ENCODE assay signal across 14 cellular contexts in genomic region chr2:160156665-160157064, GRCh38. TPM values are rescaled to one million over a fixed set of nuclear protein-coding genes. Genes with fewer than 3 reads are reported as not detected.
DNase-seq lines count a peak whose midpoint lies in the region; ATAC-seq and TF ChIP-seq lines count a peak whose summit lies in the region.
"Had no signal": no experiment of that assay in that cellular context is flagged by ENCODE, and none has a peak within 500 bp of the region (broad histone marks: within the 10 kb centered on the region; RNA-seq: fewer than 3 reads in every experiment).

No MANE protein-coding gene starts in this region.

- no peak overlapping the region for H3K27ac ChIP-seq in IMR-90 (ENCODE audit: insufficient read depth, low read length)

- peak; percentile 18 for DNase-seq in AG08396 (ENCODE audit: low spot score)
- peak; percentile 83 for DNase-seq in IMR-90
- DNase-seq in choroid plexus epithelial cell (ENCODE audit: low read depth): peak; percentile 72
- peak; percentile 89 for DNase-seq in kidney tubule cell (ENCODE audit: low spot score)
- DNase-seq in activated CD4-positive, alpha-beta T cell treated with anti-CD3 and anti-CD28 coated beads for 48 hours: no peak
- no peak for DNase-seq in NCI-H2029 treated with DMSO at 0.1 percent for 48 hours (lab: John Stamatoyannopoulos, UW)
- DNase-seq: activated CD4-positive, CD25-positive, alpha-beta regulatory T cell treated with anti-CD3 and anti-CD28 coated beads, Interleukin-2, amount 50 U/mL, for 72 hours; activated naive CD8-positive, alpha-beta T cell treated with anti-CD3 and anti-CD28 coated beads for 36 hours; immature natural killer cell; NCI-H1105; NCI-H446 treated with DMSO at 0.1 percent for 48 hours; OCI-M1 had no signal

- no peaks in the 10 kb centered on the region for H3K9me1 ChIP-seq in IMR-90 (ENCODE audit: insufficient read depth, low read length)

- H4K91ac ChIP-seq in IMR-90 (ENCODE audit: insufficient read depth, low read depth, low read length): no peak overlapping the region

- no peak overlapping the region for H3K4ac ChIP-seq in IMR-90 (ENCODE audit: low read depth, low read length)

- no TSS peak for BruUV-seq in IMR-90 (replicated peaks; lab: Mats Ljungman, UMichigan)

- no peak overlapping the region for H3K4me2 ChIP-seq in IMR-90 (ENCODE audit: low read depth, low read length)

- dilution Hi-C loops in IMR-90 (cut with HindIII; ENCODE audit: low sequenced_read_pairs, unreplicated experiment): no loop called here

- POLR2A ChIA-PET in IMR-90 (lab: Charles Lee; ENCODE audit: unreplicated experiment): no interaction called here

- H3K23ac ChIP-seq in IMR-90 (ENCODE audit: low read depth, low read length): peak overlapping the region; percentile 60; the same call in 1 of the 2 replicates

- H2BK120ac ChIP-seq in IMR-90 (ENCODE audit: low read depth, low read length): no peak overlapping the region; the same call in 1 of the 2 replicates

- in situ Hi-C loops in IMR-90 (cut with MboI; ENCODE audit: low sequenced_read_pairs): no loop called here

- H3K9me3 ChIP-seq in IMR-90 (ENCODE audit: control insufficient read depth, insufficient read depth, low read length): no peaks in the 10 kb centered on the region

- WGBS in IMR-90 (ENCODE audit: extremely low coverage in 2 of 2, insufficient read length in 1 of 2), 2 experiments: no CpG with 5 or more reads among the region's 2 CpGs

- ATAC-seq in IMR-90 (ENCODE audit: low read depth) (peak; percentile 24; the same call in 1 of the 2 replicates), GM19395 (IDR thresholded peaks at IDR 0.05; ENCODE audit: unreplicated experiment) (no peak), HG03565 (IDR thresholded peaks at IDR 0.05; ENCODE audit: unreplicated experiment) (no peak)

- peak overlapping the region; percentile 33 for H2AK9ac ChIP-seq in IMR-90 (replicated peaks; ENCODE audit: low read depth, low read length, poor library complexity)

- peak overlapping the region; percentile 28 for H2AFZ ChIP-seq in IMR-90 (replicated peaks; ENCODE audit: low read length, poor library complexity)

- H3K9ac ChIP-seq in IMR-90 (ENCODE audit: low read depth, low read length): no peak overlapping the region

- H2BK20ac ChIP-seq in IMR-90 (ENCODE audit: low read depth, low read length): no peak overlapping the region

- no peaks in the 10 kb centered on the region for H4K20me1 ChIP-seq in IMR-90 (ENCODE audit: insufficient read depth, low read length)

- H3K36me3 ChIP-seq in IMR-90 (ENCODE audit: control insufficient read depth, insufficient read depth, low read length): no peaks in the 10 kb centered on the region

- H3K79me1 ChIP-seq in IMR-90 (ENCODE audit: low read depth in 1 of 2, low read length in 2 of 2): no peaks in the 10 kb centered on the region; a peak in 1 of 4 replicates

- intact Hi-C loops in IMR-90 (cut with micrococcal nuclease): loop anchor here (5.0 kb wide), 1 partner anchor 36 kb away; no protein-coding TSS in a partner anchor

- TF ChIP-seq CTCF in IMR-90 (conservative IDR thresholded peaks at IDR 0.05; ENCODE audit: low read depth, low read length) (no peak), choroid plexus epithelial cell (conservative IDR thresholded peaks at IDR 0.05; ENCODE audit: low read depth, low read length) (no peak)

- no peak overlapping the region for H3K4me3 ChIP-seq in IMR-90 (ENCODE audit: insufficient read depth, low read depth, low read length)
- no peak overlapping the region for H3K4me3 ChIP-seq in choroid plexus epithelial cell (ENCODE audit: low read depth, low read length)

- no peak overlapping the region; the same call in 1 of the 2 replicates for H3K18ac ChIP-seq in IMR-90 (ENCODE audit: low read depth, low read length)

- no peak overlapping the region for H2BK15ac ChIP-seq in IMR-90 (ENCODE audit: low read depth, low read length)

- no peaks in the 10 kb centered on the region for H3K4me1 ChIP-seq in IMR-90 (ENCODE audit: control insufficient read depth, insufficient read depth, low read length)

- TF ChIP-seq RAD21 in IMR-90 (IDR thresholded peaks at IDR 0.05; ENCODE audit: low read length): no peak

- H3K56ac ChIP-seq in IMR-90 (ENCODE audit: extremely low read depth, insufficient read depth, low read length): no peak overlapping the region

- no peak for TF ChIP-seq POLR2A in IMR-90 (IDR thresholded peaks at IDR 0.05; ENCODE audit: low read depth, low read length)

- CTCF ChIA-PET in IMR-90 (lab: Yijun Ruan, JAX): interaction anchor here (0.8 kb wide), 1 partner anchor 131 kb away, joined by 3 read pairs; no protein-coding TSS in a partner anchor

- no peak overlapping the region for H2BK5ac ChIP-seq in IMR-90 (ENCODE audit: low read depth, low read length, poor library complexity, severe bottlenecking)

- H3K14ac ChIP-seq in IMR-90 (replicated peaks; ENCODE audit: low read depth, low read length): no peak overlapping the region

- no peak overlapping the region for H4K5ac ChIP-seq in IMR-90 (ENCODE audit: low read depth, low read length)

- no peak overlapping the region for H2AK5ac ChIP-seq in IMR-90 (ENCODE audit: low read depth, low read length)

- no peak overlapping the region for H4K8ac ChIP-seq in IMR-90 (ENCODE audit: low read depth in 2 of 2, low read length in 2 of 2)

- no peaks in the 10 kb centered on the region for H3K27me3 ChIP-seq in IMR-90 (ENCODE audit: control insufficient read depth, insufficient read depth, low read length)

TF ChIP-seq in IMR-90, 13 proteins besides CTCF, POLR2A, EP300 and RAD21:
- no peak for TF ChIP-seq RFX5 (IDR thresholded peaks at IDR 0.05; ENCODE audit: low read depth, low read length)
- no peak for TF ChIP-seq NFE2L2 (IDR thresholded peaks at IDR 0.05; ENCODE audit: low read depth, low read length)
- TF ChIP-seq MAZ (IDR thresholded peaks at IDR 0.05; ENCODE audit: borderline replicate concordance, low read depth, low read length): no peak
- TF ChIP-seq CEBPB (IDR thresholded peaks at IDR 0.05; ENCODE audit: low read depth, low read length): peak; percentile 37; the same call in 1 of the 2 replicates
- TF ChIP-seq MAFK (IDR thresholded peaks at IDR 0.05; ENCODE audit: low read depth, low read length): no peak
- TF ChIP-seq RCOR1 (IDR thresholded peaks at IDR 0.05; ENCODE audit: insufficient replicate concordance, low read length): no peak
- TF ChIP-seq, protein P1, sequence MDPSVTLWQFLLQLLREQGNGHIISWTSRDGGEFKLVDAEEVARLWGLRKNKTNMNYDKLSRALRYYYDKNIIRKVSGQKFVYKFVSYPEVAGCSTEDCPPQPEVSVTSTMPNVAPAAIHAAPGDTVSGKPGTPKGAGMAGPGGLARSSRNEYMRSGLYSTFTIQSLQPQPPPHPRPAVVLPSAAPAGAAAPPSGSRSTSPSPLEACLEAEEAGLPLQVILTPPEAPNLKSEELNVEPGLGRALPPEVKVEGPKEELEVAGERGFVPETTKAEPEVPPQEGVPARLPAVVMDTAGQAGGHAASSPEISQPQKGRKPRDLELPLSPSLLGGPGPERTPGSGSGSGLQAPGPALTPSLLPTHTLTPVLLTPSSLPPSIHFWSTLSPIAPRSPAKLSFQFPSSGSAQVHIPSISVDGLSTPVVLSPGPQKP (IDR thresholded peaks at IDR 0.05; ENCODE audit: borderline replicate concordance, low read depth, low read length): no peak

RNA-seq across cellular contexts. Expression of gene ITGB6, which starts 43.4 kb away (rescaled TPM):
- under 0.01 TPM in 1 of 2 replicates, not detected in the other for total RNA-seq in IMR-90 (2012; rRNA removed)
- polyA plus RNA-seq in IMR-90 (2012; rRNA removed): not detected in 2 replicates
- polyA plus RNA-seq in IMR-90 (2012; cell fraction: cytosol; rRNA removed): not detected in 2 replicates
- 0.02 TPM in 1 of 2 replicates, not detected in the other for polyA plus RNA-seq in IMR-90 (2012; cell fraction: nucleus; rRNA removed; ENCODE audit: low replicate concordance)
- total RNA-seq: activated naive CD8-positive, alpha-beta T cell treated with anti-CD3 and anti-CD28 coated beads for 36 hours had no signal
- polyA plus RNA-seq: immature natural killer cell had no signal

Comparison
In these comparisons a context has a peak if more than half of its experiments do, and no peak if none do; other contexts are left out.
1. DNase-seq: peak in AG08396 (single experiment), IMR-90 (single experiment), choroid plexus epithelial cell (single experiment) and kidney tubule cell (single experiment); none in activated CD4-positive, alpha-beta T cell treated with anti-CD3 and anti-CD28 coated beads for 48 hours (single experiment) and NCI-H2029 treated with DMSO at 0.1 percent for 48 hours (single experiment).